ENCODE assay signal across 8 cellular contexts in the genomic region with DNA sequence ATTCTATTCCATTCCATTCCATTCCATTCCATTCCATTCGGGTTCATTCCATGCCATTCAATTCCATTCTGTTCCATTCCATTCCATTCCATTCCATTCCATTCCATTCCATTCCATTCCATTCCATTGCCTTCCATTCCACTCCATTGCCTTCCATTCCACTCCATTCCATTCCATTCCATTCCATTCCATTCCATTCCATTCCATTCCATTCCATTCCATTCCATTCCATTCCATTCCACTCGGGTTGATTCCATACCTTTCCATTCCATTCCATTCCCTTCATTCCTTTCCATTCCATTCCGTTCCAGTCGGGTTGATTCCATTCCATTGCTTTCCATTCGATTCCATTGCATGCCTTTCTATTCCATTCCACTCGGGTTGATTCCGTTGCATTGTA.
DNase-seq lines count a peak whose midpoint lies in the region; ATAC-seq, FAIRE-seq and TF ChIP-seq lines count a peak whose summit lies in the region.
"Not testable (repeated sequence)": the region's sequence is repeated elsewhere in the genome, so short reads cannot be mapped to it uniquely, and the experiment has no call there.

No MANE protein-coding gene starts in this region.

- H3K27ac Mint-ChIP-seq in activated T-helper 17 cell treated with anti-CD3 and anti-CD28 coated beads, Interleukin-2, amount 50 U/mL, for 72 hours: not testable (repeated sequence)

- not testable (repeated sequence) for H3K9me2 ChIP-seq in HCT116 (ENCODE audit: insufficient read depth)

- peaks cover 29 to 30% of the 10 kb centered on the region in 2 experiments; a peak in 3 of 4 replicates for H3K9me3 ChIP-seq in HCT116 (ENCODE audit: control insufficient read depth in 1 of 2, insufficient read depth in 1 of 2, low read depth in 1 of 2, low read length in 2 of 2)
- not testable (repeated sequence) for H3K9me3 ChIP-seq in right lobe of liver; pancreas; aorta (ENCODE audit: control insufficient read depth, low read length)

- not testable (repeated sequence) for FAIRE-seq in pancreas (lab: Jason Lieb, UNC)

- not testable (repeated sequence) for H3K79me2 ChIP-seq in HCT116 (ENCODE audit: insufficient read depth, low read length)

- H3K4me1 ChIP-seq in HCT116 (ENCODE audit: control insufficient read depth in 1 of 2, insufficient read depth in 2 of 2, low read length in 2 of 2); right lobe of liver; pancreas; aorta (ENCODE audit: control insufficient read depth in 1 of 2, insufficient read depth in 2 of 2, low read length in 2 of 2): not testable (repeated sequence)

- TF ChIP-seq POLR2A in HCT116 (IDR thresholded peaks at IDR 0.05; ENCODE audit: borderline replicate concordance, extremely low read depth, insufficient read depth, insufficient read length); right lobe of liver (IDR thresholded peaks at IDR 0.05): not testable (repeated sequence)

- H3K27me3 Mint-ChIP-seq in activated T-helper 17 cell treated with anti-CD3 and anti-CD28 coated beads, Interleukin-2, amount 50 U/mL, for 72 hours: not testable (repeated sequence)

- H3K4me2 ChIP-seq in HCT116 (ENCODE audit: low read length): not testable (repeated sequence)

- not testable (repeated sequence) for H3K36me3 Mint-ChIP-seq in activated T-helper 17 cell treated with anti-CD3 and anti-CD28 coated beads, Interleukin-2, amount 50 U/mL, for 72 hours (ENCODE audit: low read depth)

- not testable (repeated sequence) for H4K20me1 ChIP-seq in HCT116 (ENCODE audit: insufficient read depth)

- not testable (repeated sequence) for H3K27ac ChIP-seq in HCT116 (ENCODE audit: low read depth, low read length); right lobe of liver; pancreas; aorta (ENCODE audit: low read depth in 1 of 2, low read length in 2 of 2)

- POLR2A ChIA-PET in HCT116 (lab: Charles Lee): not testable (repeated sequence)

- intact Hi-C loops in HCT116 (cut with micrococcal nuclease); Right ventricle myocardium inferior (cut with DNase I); right lobe of liver (cut with DNase I); pancreas (cut with DNase I); aorta (cut with DNase I): not testable (repeated sequence)

- not testable (repeated sequence) for BruUV-seq in HCT116 (replicated peaks; lab: Mats Ljungman, UMichigan)

- WGBS in right lobe of liver (ENCODE audit: insufficient coverage, low coverage, low lambda C conversion rate, missing lambda C conversion rate): 41% methylated on average over 7 of the region's 7 CpGs
- 39 to 49% methylated on average over 7 of the region's 7 CpGs for WGBS in pancreas, 2 donors
- WGBS in aorta, 2 donors: 54 to 57% methylated on average over 7 of the region's 7 CpGs

- not testable (repeated sequence) for H3K36me3 ChIP-seq in HCT116 (ENCODE audit: control insufficient read depth in 1 of 2, insufficient read depth in 2 of 2, low read length in 2 of 2); right lobe of liver; pancreas; aorta (ENCODE audit: control insufficient read depth in 1 of 2, insufficient read depth in 2 of 2, low read length in 1 of 2)

- DNase-seq in HCT116 (ENCODE audit: low read depth, low spot score); Right ventricle myocardium inferior (ENCODE audit: missing footprints); right lobe of liver; pancreas; aorta: not testable (repeated sequence)

- peaks cover 20% of the 10 kb centered on the region for H3K9me3 Mint-ChIP-seq in activated T-helper 17 cell treated with anti-CD3 and anti-CD28 coated beads, Interleukin-2, amount 50 U/mL, for 72 hours

- not testable (repeated sequence) for H3K4me3 ChIP-seq in HCT116 (replicated peaks in 1 of 2; ENCODE audit: low read depth in 1 of 2, low read length in 2 of 2); right lobe of liver; pancreas; aorta (ENCODE audit: low read length in 2 of 2)

- CTCF ChIA-PET in HCT116 (lab: Charles Lee): not testable (repeated sequence)

- not testable (repeated sequence) for TF ChIP-seq RAD21 in HCT116 (IDR thresholded peaks at IDR 0.05; ENCODE audit: low read depth)

- RAD21 ChIA-PET in HCT116 (lab: Charles Lee; ENCODE audit: low non-redundant PET in 1 of 2, low total read pairs in 2 of 2, uncharacterized antibody in 2 of 2, unreplicated experiment in 2 of 2): not testable (repeated sequence)

- not testable (repeated sequence) for H2AFZ ChIP-seq in HCT116 (ENCODE audit: low read depth, low read length, poor library complexity, severe bottlenecking)

- H3K27me3 ChIP-seq in HCT116 (ENCODE audit: insufficient read depth, low read length); right lobe of liver; pancreas; aorta (ENCODE audit: control insufficient read depth in 1 of 2, insufficient read depth in 2 of 2, low read length in 1 of 2): not testable (repeated sequence)

- ATAC-seq in GM18861 (IDR thresholded peaks at IDR 0.05; ENCODE audit: unreplicated experiment) (peak; percentile 25), HCT116 (peak; percentile 33; the same call in 1 of the 2 replicates), HG03354 (IDR thresholded peaks at IDR 0.05; ENCODE audit: poor library complexity, severe bottlenecking, unreplicated experiment) (peak; percentile 29), Right ventricle myocardium inferior (peak; percentile 51), right lobe of liver (peak; percentile 29 to 54 (median 39)), pancreas (peak; percentile 26 to 53 (median 38)), aorta (ENCODE audit: low FRiP score) (peak; percentile 82)
- peak; percentile 28 for ATAC-seq in activated T-helper 17 cell treated with anti-CD3 and anti-CD28 coated beads, Interleukin-2, amount 50 U/mL, for 72 hours (replicated peaks)

- H3K4me1 Mint-ChIP-seq in activated T-helper 17 cell treated with anti-CD3 and anti-CD28 coated beads, Interleukin-2, amount 50 U/mL, for 72 hours: peaks cover 13% of the 10 kb centered on the region

- H3K9ac ChIP-seq in HCT116 (ENCODE audit: low read length): not testable (repeated sequence)

- not testable (repeated sequence) for H3K4me3 Mint-ChIP-seq in activated T-helper 17 cell treated with anti-CD3 and anti-CD28 coated beads, Interleukin-2, amount 50 U/mL, for 72 hours

- not testable (repeated sequence) for TF ChIP-seq CTCF in HCT116 (IDR thresholded peaks at IDR 0.05 in 2 of 3, conservative IDR thresholded peaks at IDR 0.05 in 1 of 3; ENCODE audit: borderline replicate concordance in 1 of 3, insufficient read depth in 1 of 3, low read depth in 2 of 3, low read length in 2 of 3); right lobe of liver (IDR thresholded peaks at IDR 0.05); pancreas (IDR thresholded peaks at IDR 0.05)

Comparison
In these comparisons a context has a peak if more than half of its experiments do, and no peak if none do; other contexts are left out.
1. ATAC-seq: peak in every context shown above with its lines; median percentile 82 in aorta; 51 in Right ventricle myocardium inferior; 39 in right lobe of liver; 38 in pancreas; 33 in HCT116; 29 in HG03354; 28 in activated T-helper 17 cell treated with anti-CD3 and anti-CD28 coated beads, Interleukin-2, amount 50 U/mL, for 72 hours; 25 in GM18861.